In the genomic region with DNA sequence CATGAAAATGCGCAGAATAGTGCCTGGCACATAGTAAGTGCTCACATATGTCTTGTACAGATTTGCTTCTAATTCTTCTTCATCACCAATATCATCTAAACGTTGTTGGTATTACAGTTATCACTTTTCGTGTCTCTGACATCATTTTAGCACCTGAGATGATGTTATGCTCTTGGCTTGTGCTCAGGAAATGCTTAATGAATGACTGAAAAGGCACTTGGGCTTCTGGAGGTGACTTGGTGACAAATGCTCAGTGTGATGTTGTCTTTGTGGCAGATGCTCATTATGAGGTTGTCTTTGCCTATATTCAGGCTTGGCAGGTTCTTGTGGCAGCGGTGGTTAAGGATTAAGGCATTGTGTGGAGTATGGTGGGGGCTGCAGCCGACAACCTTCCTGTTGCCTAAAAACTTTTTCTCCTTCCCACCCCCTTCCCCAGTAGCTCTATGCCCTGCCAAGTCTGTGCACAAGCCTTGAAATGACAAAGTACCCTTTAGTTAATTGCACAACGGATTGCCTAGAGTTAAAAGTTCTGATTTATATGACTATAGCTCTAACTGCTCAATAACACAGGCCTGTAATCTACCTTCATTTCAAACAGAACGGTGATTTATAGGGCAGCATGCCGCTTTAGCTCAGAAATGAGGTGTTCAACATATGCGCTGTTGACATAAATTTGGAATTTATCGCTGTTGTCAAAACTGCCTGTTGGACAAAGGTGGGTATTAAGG, we compare ENCODE assay signal across 21 cellular contexts.
DNase-seq lines count a peak whose midpoint lies in the region; ATAC-seq and TF ChIP-seq lines count a peak whose summit lies in the region.
"Had no signal": no experiment of that assay in that cellular context is flagged by ENCODE, and none has a peak within 500 bp of the region (broad histone marks: within the 10 kb centered on the region; RNA-seq: fewer than 3 reads in every experiment).

No MANE protein-coding gene starts in this region.

- H3K4me1 ChIP-seq in HEK293 (ENCODE audit: control insufficient read depth, insufficient read depth, low read length): peaks cover 6% of the 10 kb centered on the region; the same call in 1 of the 2 replicates
- peaks cover 87% of the 10 kb centered on the region for H3K4me1 ChIP-seq in adipocyte (ENCODE audit: control insufficient read depth, insufficient read depth, low read length)
- H3K4me1 ChIP-seq in mesendoderm (ENCODE audit: control insufficient read depth, low read depth, low read length): no peaks in the 10 kb centered on the region
- peaks cover 15 to 75% (median 66%) of the 10 kb centered on the region in 5 donors for H3K4me1 ChIP-seq in subcutaneous abdominal adipose tissue (ENCODE audit: control insufficient read depth in 5 of 5, insufficient read depth in 5 of 5, low read length in 5 of 5)
- H3K4me1 ChIP-seq: foreskin keratinocyte, SJSA1 had no signal

- peak overlapping the region; percentile 76 for H3K9ac ChIP-seq in adipocyte (ENCODE audit: low read length)
- no peak overlapping the region for H3K9ac ChIP-seq in mesendoderm (ENCODE audit: low read length)
- no peak overlapping the region for H3K9ac ChIP-seq in subcutaneous abdominal adipose tissue (ENCODE audit: low read length in 5 of 5)

- H3K27ac ChIP-seq in HEK293 (ENCODE audit: extremely low read depth, low read depth, low read length) (no peak overlapping the region), mesendoderm (ENCODE audit: low read depth, low read length) (no peak overlapping the region), subcutaneous abdominal adipose tissue (ENCODE audit: low read depth, low read length) (peak overlapping the region; percentile 47)
- H3K27ac ChIP-seq: foreskin keratinocyte, left lung, pancreas, SJSA1 had no signal

- H3K27me3 ChIP-seq in adipocyte (replicated peaks; ENCODE audit: control insufficient read depth, insufficient read depth, low read length) (no peaks in the 10 kb centered on the region), mesendoderm (ENCODE audit: insufficient read depth, low read length, poor library complexity) (no peaks in the 10 kb centered on the region), subcutaneous abdominal adipose tissue (ENCODE audit: control insufficient read depth in 5 of 5, insufficient read depth in 4 of 5, low read length in 5 of 5) (no peaks in the 10 kb centered on the region)
- H3K27me3 ChIP-seq: left lung, pancreas, SJSA1, spleen had no signal

- POLR2A ChIA-PET in HEK293 (lab: Yijun Ruan, JAX): no interaction called here
- POLR2A ChIA-PET in activated CD8-positive, alpha-beta T cell treated with anti-CD3 and anti-CD28 coated beads for 36 hours (lab: Charles Lee): interaction anchor here (1.5 kb wide), 1 partner anchor 26 kb away, joined by 3 read pairs; no protein-coding TSS in a partner anchor

- no peak overlapping the region for H3K56ac ChIP-seq in mesendoderm (ENCODE audit: low read length)

- no peaks in the 10 kb centered on the region for H3K79me1 ChIP-seq in mesendoderm (ENCODE audit: low read length)

- no peak for TF ChIP-seq CTCF in HEK293 (tag by site-specific recombination; IDR thresholded peaks at IDR 0.05)
- no peak for TF ChIP-seq CTCF in activated CD8-positive, alpha-beta T cell treated with anti-CD3 and anti-CD28 coated beads for 36 hours (IDR thresholded peaks at IDR 0.05)

- intact Hi-C loops in activated CD8-positive, alpha-beta T cell treated with anti-CD3 and anti-CD28 coated beads for 36 hours (cut with micrococcal nuclease): no loop called here

- H4K5ac ChIP-seq in mesendoderm (ENCODE audit: low read length): no peak overlapping the region

- H3K4ac ChIP-seq in mesendoderm (ENCODE audit: low read depth, low read length): no peak overlapping the region

- no CpG with 5 or more reads among the region's 10 CpGs for WGBS in mesendoderm (ENCODE audit: extremely low coverage, insufficient coverage, low lambda C conversion rate)

- H3K23ac ChIP-seq in mesendoderm (ENCODE audit: low read length): no peak overlapping the region

- H3K18ac ChIP-seq in mesendoderm (ENCODE audit: low read length): no peak overlapping the region

- H3K4me1 Mint-ChIP-seq in activated CD8-positive, alpha-beta T cell treated with anti-CD3 and anti-CD28 coated beads for 36 hours (ENCODE audit: low read depth): peaks cover 10% of the 10 kb centered on the region

- H4K8ac ChIP-seq in mesendoderm (ENCODE audit: low read depth, low read length): no peak overlapping the region

- H3K4me3 ChIP-seq in HEK293 (ENCODE audit: low read depth, low read length) (no peak overlapping the region), adipocyte (ENCODE audit: low read length) (peak overlapping the region; percentile 0), mesendoderm (ENCODE audit: low read length) (no peak overlapping the region), subcutaneous abdominal adipose tissue (ENCODE audit: low read depth in 1 of 5, low read length in 5 of 5) (no peak overlapping the region)
- H3K4me3 ChIP-seq: left lung, pancreas, SJSA1, spleen had no signal

- H3K4me2 ChIP-seq in mesendoderm (ENCODE audit: low read length): no peak overlapping the region

- no peak for DNase-seq in adipocyte (ENCODE audit: low read depth)
- DNase-seq in mesendoderm: peak; percentile 64
- no peak for DNase-seq in NCI-H82 (lab: John Stamatoyannopoulos, UW)
- DNase-seq in activated CD8-positive, alpha-beta T cell treated with anti-CD3 and anti-CD28 coated beads for 36 hours: no peak
- DNase-seq in activated CD4-positive, alpha-beta T cell treated with anti-CD3 and anti-CD28 coated beads, Interleukin-2, amount 50 U/mL, for 4 hours: no peak
- no peak for DNase-seq in NCI-H345 (lab: John Stamatoyannopoulos, UW)
- DNase-seq: activated effector memory CD4-positive, alpha-beta T cell treated with Interleukin-2 at 50 U/mL for 16 hours; amniotic stem cell; cerebellar nuclear complex; COR-L47; EL; foreskin keratinocyte; H7; left lung; NCI-H1436 treated with DMSO at 0.1 percent for 48 hours; NCI-H510A; pancreas; spleen had no signal

- H3K36me3 ChIP-seq in HEK293 (ENCODE audit: control insufficient read depth in 2 of 2, insufficient read depth in 1 of 2, low read length in 2 of 2): no peaks in the 10 kb centered on the region
- H3K36me3 ChIP-seq in adipocyte (ENCODE audit: control insufficient read depth, insufficient read depth, low read length, severe bottlenecking): peaks cover 39% of the 10 kb centered on the region
- H3K36me3 ChIP-seq in mesendoderm (ENCODE audit: control insufficient read depth, insufficient read depth, low read length): no peaks in the 10 kb centered on the region
- peaks cover 0 to 11% (median 7%) of the 10 kb centered on the region in 5 donors for H3K36me3 ChIP-seq in subcutaneous abdominal adipose tissue (ENCODE audit: control insufficient read depth in 5 of 5, insufficient read depth in 5 of 5, low read length in 5 of 5)
- H3K36me3 ChIP-seq: SJSA1 had no signal

- no peaks in the 10 kb centered on the region for H3K9me3 Mint-ChIP-seq in activated CD8-positive, alpha-beta T cell treated with anti-CD3 and anti-CD28 coated beads for 36 hours

- H3K4me3 Mint-ChIP-seq in activated CD8-positive, alpha-beta T cell treated with anti-CD3 and anti-CD28 coated beads for 36 hours: no peak overlapping the region

- H2BK120ac ChIP-seq in mesendoderm (ENCODE audit: low read depth, low read length): no peak overlapping the region

- H2AK5ac ChIP-seq in mesendoderm (ENCODE audit: low read length): no peak overlapping the region

- no peak overlapping the region for H2BK15ac ChIP-seq in mesendoderm (replicated peaks; ENCODE audit: low read depth)

- no peak overlapping the region for H3K27ac Mint-ChIP-seq in activated CD8-positive, alpha-beta T cell treated with anti-CD3 and anti-CD28 coated beads for 36 hours

- no peaks in the 10 kb centered on the region for H3K79me2 ChIP-seq in mesendoderm (ENCODE audit: control insufficient read depth, insufficient read depth, low read length)

- H3K9me3 ChIP-seq in HEK293 (ENCODE audit: control insufficient read depth, insufficient read depth, low read depth, low read length): no peaks in the 10 kb centered on the region
- H3K9me3 ChIP-seq in adipocyte (ENCODE audit: control insufficient read depth, low read length): no peaks in the 10 kb centered on the region
- H3K9me3 ChIP-seq in subcutaneous abdominal adipose tissue (ENCODE audit: control insufficient read depth in 5 of 5, low read length in 5 of 5): no peaks in the 10 kb centered on the region
- H3K9me3 ChIP-seq: left lung, pancreas, SJSA1, spleen had no signal

- no peak for ATAC-seq in activated CD8-positive, alpha-beta T cell treated with anti-CD3 and anti-CD28 coated beads for 36 hours
- ATAC-seq: foreskin keratinocyte, left lung, pancreas had no signal

- H3K27me3 Mint-ChIP-seq in activated CD8-positive, alpha-beta T cell treated with anti-CD3 and anti-CD28 coated beads for 36 hours: no peaks in the 10 kb centered on the region

- H2BK5ac ChIP-seq in mesendoderm (ENCODE audit: low read length): no peak overlapping the region

- CTCF ChIA-PET in HEK293 (lab: Yijun Ruan, JAX): no interaction called here
- CTCF ChIA-PET in activated CD8-positive, alpha-beta T cell treated with anti-CD3 and anti-CD28 coated beads for 36 hours (lab: Charles Lee): interaction anchor here (1.0 to 1.2 kb wide), 2 partner anchors 33 to 119 kb away, joined by 3 to 4 read pairs; no protein-coding TSS in a partner anchor

- H3K36me3 Mint-ChIP-seq in activated CD8-positive, alpha-beta T cell treated with anti-CD3 and anti-CD28 coated beads for 36 hours (ENCODE audit: low read depth): no peaks in the 10 kb centered on the region

TF ChIP-seq in HEK293, 187 proteins besides CTCF, POLR2A, EP300 and RAD21 (continues in another document):
- TF ChIP-seq ZNF768 (tag by site-specific recombination; IDR thresholded peaks at IDR 0.05) (no peak), ZNF426 (tag by site-specific recombination; IDR thresholded peaks at IDR 0.05) (no peak), ZNF239 (tag by site-specific recombination; IDR thresholded peaks at IDR 0.05) (no peak)
- TF ChIP-seq, protein P1, sequence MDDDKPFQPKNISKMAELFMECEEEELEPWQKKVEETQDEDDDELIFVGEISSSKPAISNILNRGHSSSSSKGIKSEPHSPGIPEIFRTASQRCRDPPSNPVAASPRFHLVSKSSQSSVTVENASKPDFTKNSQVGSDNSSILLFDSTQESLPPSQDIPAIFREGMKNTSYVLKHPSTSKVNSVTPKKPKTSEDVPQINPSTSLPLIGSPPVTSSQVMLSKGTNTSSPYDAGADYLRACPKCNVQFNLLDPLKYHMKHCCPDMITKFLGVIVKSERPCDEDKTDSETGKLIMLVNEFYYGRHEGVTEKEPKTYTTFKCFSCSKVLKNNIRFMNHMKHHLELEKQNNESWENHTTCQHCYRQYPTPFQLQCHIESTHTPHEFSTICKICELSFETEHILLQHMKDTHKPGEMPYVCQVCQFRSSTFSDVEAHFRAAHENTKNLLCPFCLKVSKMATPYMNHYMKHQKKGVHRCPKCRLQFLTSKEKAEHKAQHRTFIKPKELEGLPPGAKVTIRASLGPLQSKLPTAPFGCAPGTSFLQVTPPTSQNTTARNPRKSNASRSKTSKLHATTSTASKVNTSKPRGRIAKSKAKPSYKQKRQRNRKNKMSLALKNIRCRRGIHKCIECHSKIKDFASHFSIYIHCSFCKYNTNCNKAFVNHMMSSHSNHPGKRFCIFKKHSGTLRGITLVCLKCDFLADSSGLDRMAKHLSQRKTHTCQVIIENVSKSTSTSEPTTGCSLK (tag by site-specific recombination; IDR thresholded peaks at IDR 0.05): no peak
